ENCODE assay signal across 8 cellular contexts in genomic region chr1:46132529-46133180, GRCh38. TPM values are rescaled to one million over a fixed set of nuclear protein-coding genes. Genes with fewer than 3 reads are reported as not detected.
A peak's percentile ranks its signal among the peaks of the same experiment; 100 is the strongest.
DNase-seq lines count a peak whose midpoint lies in the region; ATAC-seq and TF ChIP-seq lines count a peak whose summit lies in the region.

TSS of gene PIK3R3 (minus strand) at chr1:46132629. CDS start at chr1:46131952, 677 bp downstream.

- DNase-seq in DMS153 (lab: John Stamatoyannopoulos, UW), result peak; percentile 99
- DNase-seq in activated T-cell treated with anti-CD3 and anti-CD28 coated beads, Interleukin-2, amount 50 U/mL, for 72 hours, result peak; percentile 87 to 90
- peak; percentile 75 for DNase-seq in stimulated activated CD8-positive, alpha-beta memory T cell treated with anti-CD3 and anti-CD28 coated beads, Interleukin-7, amount 100 ng/mL, for 24 hours (ENCODE audit: low read depth)

- peaks cover 4 to 6% of the 10 kb centered on the region in 2 donors for H3K36me3 Mint-ChIP-seq in activated T-cell treated with anti-CD3 and anti-CD28 coated beads, Interleukin-2, amount 50 U/mL, for 72 hours (ENCODE audit: insufficient read depth in 2 of 2)

- H3K27me3 ChIP-seq in muscle layer of colon (ENCODE audit: control insufficient read depth in 1 of 2, insufficient read depth in 2 of 2, low read length in 2 of 2), result no peaks in the 10 kb centered on the region

- H3K9ac ChIP-seq in muscle layer of colon (ENCODE audit: low read length), result peak within 1 kb of the TSS; percentile 93

- peaks cover 42% of the 10 kb centered on the region for H3K4me1 Mint-ChIP-seq in activated T-cell treated with anti-CD3 and anti-CD28 coated beads, Interleukin-2, amount 50 U/mL, for 72 hours (ENCODE audit: low read depth)

- peak; percentile 88 for ATAC-seq in GM21576 (IDR thresholded peaks at IDR 0.05; ENCODE audit: unreplicated experiment)
- ATAC-seq in activated T-cell treated with anti-CD3 and anti-CD28 coated beads, Interleukin-2, amount 50 U/mL, for 72 hours (replicated peaks in 1 of 2), result peak; percentile 91 to 92
- peak; percentile 99 for ATAC-seq in esophagus mucosa

- H3K27ac Mint-ChIP-seq in activated T-cell treated with anti-CD3 and anti-CD28 coated beads, Interleukin-2, amount 50 U/mL, for 72 hours, result peak within 1 kb of the TSS; percentile 91

- peaks cover 14% of the 10 kb centered on the region for H3K4me1 ChIP-seq in muscle layer of colon (ENCODE audit: insufficient read depth, low read length)

- TF ChIP-seq EP300 in Ishikawa (IDR thresholded peaks at IDR 0.05; ENCODE audit: borderline replicate concordance), result peak; percentile 85

- peak within 1 kb of the TSS; percentile 58 to 97 for H3K4me3 ChIP-seq in muscle layer of colon (ENCODE audit: low read depth in 1 of 2, low read length in 2 of 2)

- no peak for TF ChIP-seq RAD21 in Ishikawa (IDR thresholded peaks at IDR 0.05; ENCODE audit: low read depth)

- no peaks in the 10 kb centered on the region for H3K9me3 ChIP-seq in muscle layer of colon (ENCODE audit: low read length)

- H3K36me3 ChIP-seq in muscle layer of colon (ENCODE audit: insufficient read depth, low read length), result no peaks in the 10 kb centered on the region

- peak within 1 kb of the TSS; percentile 88 to 96 for H3K4me3 Mint-ChIP-seq in activated T-cell treated with anti-CD3 and anti-CD28 coated beads, Interleukin-2, amount 50 U/mL, for 72 hours

- H3K9me3 Mint-ChIP-seq in activated T-cell treated with anti-CD3 and anti-CD28 coated beads, Interleukin-2, amount 50 U/mL, for 72 hours, result no peaks in the 10 kb centered on the region

- peaks cover 76% of the 10 kb centered on the region for H3K27me3 Mint-ChIP-seq in activated T-cell treated with anti-CD3 and anti-CD28 coated beads, Interleukin-2, amount 50 U/mL, for 72 hours (ENCODE audit: low read depth)

- H3K27ac ChIP-seq in muscle layer of colon (ENCODE audit: low read depth, low read length), result peak within 1 kb of the TSS; percentile 84

TF ChIP-seq in Ishikawa, 13 proteins besides CTCF, POLR2A, EP300 and RAD21 (continues in another document):
- TF ChIP-seq YY1 (IDR thresholded peaks at IDR 0.05; ENCODE audit: low read depth), result peak; percentile 71
- peak; percentile 97 for TF ChIP-seq TAF1 (IDR thresholded peaks at IDR 0.05; ENCODE audit: low read depth)
- peak; percentile 40; the same call in 1 of the 2 replicates for TF ChIP-seq REST (IDR thresholded peaks at IDR 0.05; ENCODE audit: low read depth)
- TF ChIP-seq USF1 (IDR thresholded peaks at IDR 0.05), result no peak
- no peak; the same call in 1 of the 2 replicates for TF ChIP-seq ZBTB7A (IDR thresholded peaks at IDR 0.05; ENCODE audit: low read depth)
- TF ChIP-seq FOXM1 (IDR thresholded peaks at IDR 0.05; ENCODE audit: borderline replicate concordance, low read depth), result peak; percentile 48; the same call in 1 of the 2 replicates
- TF ChIP-seq CREB1 (IDR thresholded peaks at IDR 0.05; ENCODE audit: low read depth), result peak; percentile 16; the same call in 1 of the 2 replicates
- peak; percentile 99 for TF ChIP-seq MAX (IDR thresholded peaks at IDR 0.05)
- peak; percentile 13; the same call in 1 of the 2 replicates for TF ChIP-seq CEBPB (IDR thresholded peaks at IDR 0.05)
- peak; percentile 93 for TF ChIP-seq NFIC (IDR thresholded peaks at IDR 0.05)
- 0 out of 2 replicates have a peak, but pooled peaks have one; percentile 37 for TF ChIP-seq TEAD4 (IDR thresholded peaks at IDR 0.05)
- TF ChIP-seq TCF12 (IDR thresholded peaks at IDR 0.05; ENCODE audit: low read depth), result peak; percentile 82

TF ChIP-seq in PFSK-1, 5 proteins besides CTCF, POLR2A, EP300 and RAD21:
- TF ChIP-seq REST (IDR thresholded peaks at IDR 0.05; ENCODE audit: insufficient read depth in 1 of 2, low read depth in 2 of 2, low read length in 2 of 2) (peak in 1 of 2 experiments; percentile 8; a peak in 1 of 4 replicates), POLR2AphosphoS5 (IDR thresholded peaks at IDR 0.05; ENCODE audit: low read depth, low read length) (peak; percentile 98), TAF1 (IDR thresholded peaks at IDR 0.05; ENCODE audit: borderline replicate concordance, insufficient read depth, low read length) (peak; percentile 93), SIN3A (IDR thresholded peaks at IDR 0.05; ENCODE audit: borderline replicate concordance, insufficient read depth, low read length) (no peak; the same call in 1 of the 2 replicates)

RNA-seq across cellular contexts. Expression of gene PIK3R3, which starts in this region (rescaled TPM):
- 0.45 TPM for polyA plus RNA-seq in PFSK-1 (2012; ENCODE audit: insufficient read length, low read depth)
- total RNA-seq in activated T-cell treated with anti-CD3 and anti-CD28 coated beads, Interleukin-2, amount 50 U/mL, for 72 hours, result under 1 TPM; 0.89 to 0.93 TPM
- 5.5 TPM for total RNA-seq in esophagus mucosa

Comparison
In these comparisons a context has a peak if more than half of its experiments do, and no peak if none do; other contexts are left out.
1. Peak in every context shown above with its lines: DNase-seq, ATAC-seq, H3K4me3 ChIP-seq and H3K27ac ChIP-seq.
2. Peak in DNase-seq and ATAC-seq in activated T-cell treated with anti-CD3 and anti-CD28 coated beads, Interleukin-2, amount 50 U/mL, for 72 hours; RNA of the gene not detected or under 1 TPM.